Comparison of ENCODE assay signal across 17 cellular contexts in genomic region chr17:27985736-27986394, GRCh38. TPM values are rescaled to one million over a fixed set of nuclear protein-coding genes. Genes with fewer than 3 reads are reported as not detected.
DNase-seq lines count a peak whose midpoint lies in the region; ATAC-seq and TF ChIP-seq lines count a peak whose summit lies in the region.
"Had no signal": no experiment of that assay in that cellular context is flagged by ENCODE, and none has a peak within 500 bp of the region (broad histone marks: within the 10 kb centered on the region; RNA-seq: fewer than 3 reads in every experiment).

No MANE protein-coding gene starts in this region.

- H3K9me3 ChIP-seq in heart left ventricle (no peaks in the 10 kb centered on the region), subcutaneous abdominal adipose tissue (ENCODE audit: control insufficient read depth in 5 of 5, low read length in 5 of 5) (no peaks in the 10 kb centered on the region), sigmoid colon (no peaks in the 10 kb centered on the region), tibial artery (no peaks in the 10 kb centered on the region)
- H3K9me3 ChIP-seq: ovary had no signal

- no peak for TF ChIP-seq EP300 in sigmoid colon (IDR thresholded peaks at IDR 0.05)

- H3K36me3 ChIP-seq in heart left ventricle (no peaks in the 10 kb centered on the region), subcutaneous abdominal adipose tissue (ENCODE audit: control insufficient read depth in 5 of 5, insufficient read depth in 5 of 5, low read length in 5 of 5) (no peaks in the 10 kb centered on the region), sigmoid colon (no peaks in the 10 kb centered on the region), tibial artery (no peaks in the 10 kb centered on the region)
- H3K36me3 ChIP-seq: ovary had no signal

- ATAC-seq in heart left ventricle = no peak
- ATAC-seq in left ventricle myocardium superior = no peak
- ATAC-seq in HG02852 (IDR thresholded peaks at IDR 0.05; ENCODE audit: unreplicated experiment) = peak; percentile 50
- no peak for ATAC-seq in GM21825 (IDR thresholded peaks at IDR 0.05; ENCODE audit: unreplicated experiment)
- ATAC-seq: activated CD8-positive, alpha-beta memory T cell treated with anti-CD3 and anti-CD28 coated beads, Interleukin-2, amount 10 ng/mL, durations not matched to agents 7 days and 5 days had no signal

- TF ChIP-seq POLR2A in heart left ventricle (IDR thresholded peaks at IDR 0.05) (no peak), sigmoid colon (IDR thresholded peaks at IDR 0.05) (no peak)

- peak overlapping the region in 1 of 5 donors; percentile 42 for H3K9ac ChIP-seq in subcutaneous abdominal adipose tissue (ENCODE audit: low read length in 5 of 5)
- H3K9ac ChIP-seq: KMS-11 had no signal

- no peak for TF ChIP-seq CTCF in heart left ventricle (IDR thresholded peaks at IDR 0.05)
- TF ChIP-seq CTCF in sigmoid colon (IDR thresholded peaks at IDR 0.05) = no peak
- TF ChIP-seq CTCF in tibial artery (IDR thresholded peaks at IDR 0.05) = no peak

- DNase-seq in heart left ventricle (no peak), left ventricle myocardium superior (no peak), sigmoid colon (no peak), tibial artery (no peak)
- DNase-seq: activated CD8-positive, alpha-beta memory T cell treated with anti-CD3 and anti-CD28 coated beads, Interleukin-2, amount 10 ng/mL, durations not matched to agents 7 days and 5 days; aorta; DMS79 treated with DMSO at 0.1 percent for 48 hours; NCI-H1092; NCI-H2171 treated with DMSO at 0.1 percent for 48 hours; ovary; SHP77 treated with DMSO at 0.1 percent for 48 hours had no signal

- intact Hi-C loops in heart left ventricle (cut with DNase I) (loop anchor here in 4 of 10 donors (5.0 to 10.0 kb wide), 4 partner anchors 49 to 59 kb away; partner anchors contain the start of gene NLK (in 2 of the 4)), left ventricle myocardium superior (cut with micrococcal nuclease) (no loop called here), sigmoid colon (cut with DNase I) (no loop called here), tibial artery (cut with DNase I; ENCODE audit: low total_unique reads) (no loop called here)

- H3K4me3 ChIP-seq in heart left ventricle (no peak overlapping the region), subcutaneous abdominal adipose tissue (ENCODE audit: low read depth in 1 of 5, low read length in 5 of 5) (no peak overlapping the region), sigmoid colon (no peak overlapping the region), tibial artery (no peak overlapping the region)
- H3K4me3 ChIP-seq: ovary, skin epidermis had no signal

- H3K27ac ChIP-seq in heart left ventricle (peak overlapping the region in 11 of 12 donors; percentile 13 to 79 (median 52)), angular gyrus (ENCODE audit: low read depth, low read length) (peak overlapping the region; percentile 35), subcutaneous abdominal adipose tissue (ENCODE audit: low read depth, low read length) (peak overlapping the region; percentile 51), sigmoid colon (peak overlapping the region in 2 of 4 donors; percentile 1 to 48), tibial artery (no peak overlapping the region)
- H3K27ac ChIP-seq: KMS-11, ovary had no signal

- WGBS in heart left ventricle, 4 donors = 67 to 80% (median 74%) methylated on average over 3 of the region's 3 CpGs
- 73 to 83% methylated on average over 3 of the region's 3 CpGs for WGBS in sigmoid colon, 2 donors

- H3K27me3 ChIP-seq in heart left ventricle (peaks cover 0 to 8% (median 0%) of the 10 kb centered on the region in 9 donors), subcutaneous abdominal adipose tissue (ENCODE audit: control insufficient read depth in 5 of 5, insufficient read depth in 4 of 5, low read length in 5 of 5) (peaks cover 0 to 6% (median 0%) of the 10 kb centered on the region in 5 donors), sigmoid colon (peaks cover 0 to 16% (median 0%) of the 10 kb centered on the region in 3 donors), tibial artery (peaks cover 0 to 16% of the 10 kb centered on the region in 2 donors)
- H3K27me3 ChIP-seq: ovary had no signal

- H3K4me1 ChIP-seq in heart left ventricle (peaks cover 0 to 27% (median 11%) of the 10 kb centered on the region in 12 donors), subcutaneous abdominal adipose tissue (ENCODE audit: control insufficient read depth in 5 of 5, insufficient read depth in 5 of 5, low read length in 5 of 5) (peaks cover 0 to 48% (median 0%) of the 10 kb centered on the region in 5 donors), sigmoid colon (no peaks in the 10 kb centered on the region), tibial artery (peaks cover 0 to 4% (median 0%) of the 10 kb centered on the region in 4 donors)

RNA-seq across cellular contexts. Expression of gene NLK, which starts 56.6 kb away (rescaled TPM):
- total RNA-seq in heart left ventricle (10 to 100 TPM; 14.5 to 29.1 (median 21.5) TPM), left ventricle myocardium superior (22.8 TPM), sigmoid colon (10 to 100 TPM; 15.0 to 17.1 (median 15.2) TPM)
- polyA plus RNA-seq in heart left ventricle (1 to 10 TPM; 8.1 to 9.5 TPM), sigmoid colon (10 to 100 TPM in 1 of 3 donors, 1 to 10 TPM in 2; 9.3 to 11.8 (median 9.6) TPM)

Comparison
In these comparisons a context has a peak if more than half of its experiments do, and no peak if none do; other contexts are left out.
1. H3K27ac ChIP-seq: peak in heart left ventricle (11 of 12), angular gyrus (single experiment) and subcutaneous abdominal adipose tissue (single experiment); none in tibial artery (0 of 2).